8 cellular contexts compared by ENCODE assay signal in the genomic region with DNA sequence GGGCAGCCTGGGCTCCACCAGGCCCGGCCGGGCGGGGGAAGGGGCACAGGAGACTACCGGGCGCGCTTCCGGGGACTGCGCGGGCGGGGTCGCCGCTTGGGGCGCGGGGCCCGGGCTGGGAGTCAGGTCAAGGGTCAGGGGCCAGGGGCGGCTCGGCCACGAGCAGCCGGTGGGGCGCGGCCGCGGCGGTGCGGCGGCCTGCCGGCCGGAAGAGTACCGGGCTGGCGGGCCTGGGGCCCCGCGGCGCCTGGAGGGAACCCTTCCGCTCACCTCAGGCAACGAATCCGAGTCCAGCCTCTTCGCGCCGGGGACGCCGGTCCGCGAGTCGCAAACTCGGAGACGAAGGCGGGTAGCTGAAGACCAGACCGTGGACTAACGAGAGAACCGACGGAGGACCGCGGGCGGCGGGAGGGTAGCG. TPM values are rescaled to one million over a fixed set of nuclear protein-coding genes. Genes with fewer than 3 reads are reported as not detected.
DNase-seq lines count a peak whose midpoint lies in the region; ATAC-seq and TF ChIP-seq lines count a peak whose summit lies in the region.

No MANE protein-coding gene starts in this region.

- H3K4me3 Mint-ChIP-seq in WTC11 (peak overlapping the region; percentile 97), mesothelial cell of epicardium (peak overlapping the region; percentile 92)

- H3K36me3 Mint-ChIP-seq in WTC11 (peaks cover 4% of the 10 kb centered on the region; the same call in 1 of the 2 replicates), mesothelial cell of epicardium (no peaks in the 10 kb centered on the region)

- 0% methylated on average over 56 of the region's 56 CpGs for WGBS in ectodermal cell, 2 experiments

- POLR2A ChIA-PET in A673 (lab: Charles Lee; ENCODE audit: low non-redundant PET), result interaction anchor here (0.8 kb wide), 1 partner anchor 318 kb away, joined by 4 read pairs; the partner anchor contains the start of gene QRICH1
- POLR2A ChIA-PET in WTC11 (lab: Charles Lee), result interaction anchor here (0.6 to 2.2 kb wide), 7 partner anchors 11 to 1750 kb away, joined by 3 to 16 read pairs (median 5); partner anchors contain the start of genes NICN1, QRICH1 and USP4

- H3K27me3 Mint-ChIP-seq in WTC11 (ENCODE audit: low read depth) (no peaks in the 10 kb centered on the region), mesothelial cell of epicardium (ENCODE audit: low read depth) (no peaks in the 10 kb centered on the region)

- H3K27me3 ChIP-seq in A673 (replicated peaks; ENCODE audit: insufficient read depth, low read depth, low read length, poor library complexity) (no peaks in the 10 kb centered on the region), ectodermal cell (ENCODE audit: control insufficient read depth, insufficient read depth, low read length, poor library complexity, severe bottlenecking) (no peaks in the 10 kb centered on the region)

- ATAC-seq in GM19035 (IDR thresholded peaks at IDR 0.05; ENCODE audit: unreplicated experiment) (peak; percentile 36), HG03280 (IDR thresholded peaks at IDR 0.05; ENCODE audit: unreplicated experiment) (peak; percentile 28), WTC11 (peak; percentile 25)
- ATAC-seq in stimulated activated naive CD8-positive, alpha-beta T cell treated with anti-CD3 and anti-CD28 coated beads, Interleukin-15, Interleukin-2, amounts not matched to agents 100 U/mL and 50 U/mL, for 24 hours, result peak; percentile 19

- TF ChIP-seq CTCF in A673 (conservative IDR thresholded peaks at IDR 0.05; ENCODE audit: low read depth, low read length) (no peak), WTC11 (IDR thresholded peaks at IDR 0.05) (no peak), mesothelial cell of epicardium (IDR thresholded peaks at IDR 0.05; ENCODE audit: unreplicated experiment) (no peak)

- H3K36me3 ChIP-seq in A673 (ENCODE audit: insufficient read depth, low read length, poor library complexity, severe bottlenecking) (no peaks in the 10 kb centered on the region), ectodermal cell (ENCODE audit: control insufficient read depth, insufficient read depth, low read length) (no peaks in the 10 kb centered on the region)

- H3K27ac Mint-ChIP-seq in WTC11 (no peak overlapping the region; the same call in 1 of the 2 replicates), mesothelial cell of epicardium (peak overlapping the region; percentile 91)

- H3K9me3 Mint-ChIP-seq in WTC11, result no peaks in the 10 kb centered on the region
- H3K9me3 Mint-ChIP-seq in mesothelial cell of epicardium, result no peaks in the 10 kb centered on the region

- peaks cover 40% of the 10 kb centered on the region for H3K4me1 Mint-ChIP-seq in WTC11
- peaks cover 39% of the 10 kb centered on the region for H3K4me1 Mint-ChIP-seq in mesothelial cell of epicardium

- DNase-seq in A673 (ENCODE audit: low spot score) (no peak), WTC11 (ENCODE audit: low spot score) (peak; percentile 66), mesothelial cell of epicardium (ENCODE audit: low spot score in 2 of 2, unreplicated experiment in 2 of 2) (peak; percentile 35 to 69), ureter (ENCODE audit: low spot score) (no peak)
- peak; percentile 69 for DNase-seq in stimulated activated naive CD8-positive, alpha-beta T cell treated with anti-CD3 and anti-CD28 coated beads, Interleukin-15, Interleukin-2, amounts not matched to agents 100 U/mL and 50 U/mL, for 24 hours

- H3K4me1 ChIP-seq in A673 (ENCODE audit: insufficient read depth, low read length, poor library complexity, severe bottlenecking) (no peaks in the 10 kb centered on the region), ectodermal cell (ENCODE audit: control insufficient read depth, insufficient read depth, low read length) (peaks cover 5% of the 10 kb centered on the region)

- H3K27ac ChIP-seq in A673 (ENCODE audit: low read depth, low read length, poor library complexity, severe bottlenecking) (peak overlapping the region; percentile 91), ectodermal cell (ENCODE audit: insufficient read depth, low read depth, low read length, poor library complexity, severe bottlenecking) (peak overlapping the region; percentile 90)

- H3K9me3 ChIP-seq in A673 (ENCODE audit: low read depth, low read length, poor library complexity, severe bottlenecking) (no peaks in the 10 kb centered on the region), ectodermal cell (ENCODE audit: control insufficient read depth, low read length) (no peaks in the 10 kb centered on the region)

- BruUV-seq in A673 (replicated peaks; lab: Mats Ljungman, UMichigan), result no TSS peak

- peak overlapping the region; percentile 84 for H3K4me3 ChIP-seq in A673 (ENCODE audit: low read depth, low read length, poor library complexity, severe bottlenecking)
- H3K4me3 ChIP-seq in ectodermal cell (ENCODE audit: insufficient read depth, low read depth, low read length), result peak overlapping the region; percentile 72

- CTCF ChIA-PET in A673 (lab: Charles Lee), result no interaction called here
- CTCF ChIA-PET in WTC11 (lab: Charles Lee), result interaction anchor here (0.8 to 2.3 kb wide), 6 partner anchors 11 to 240 kb away, joined by 3 to 15 read pairs (median 5); partner anchors contain the start of genes AMT, KLHDC8B and USP4

- intact Hi-C loops in A673 (cut with micrococcal nuclease; ENCODE audit: unreplicated experiment), result loop anchor here (10.0 kb wide), 1 partner anchor 57 kb away; the partner anchor contains the start of gene GPX1

TF ChIP-seq in WTC11, 78 proteins besides CTCF, POLR2A, EP300 and RAD21 (continues in another document):
- TF ChIP-seq, protein P1, sequence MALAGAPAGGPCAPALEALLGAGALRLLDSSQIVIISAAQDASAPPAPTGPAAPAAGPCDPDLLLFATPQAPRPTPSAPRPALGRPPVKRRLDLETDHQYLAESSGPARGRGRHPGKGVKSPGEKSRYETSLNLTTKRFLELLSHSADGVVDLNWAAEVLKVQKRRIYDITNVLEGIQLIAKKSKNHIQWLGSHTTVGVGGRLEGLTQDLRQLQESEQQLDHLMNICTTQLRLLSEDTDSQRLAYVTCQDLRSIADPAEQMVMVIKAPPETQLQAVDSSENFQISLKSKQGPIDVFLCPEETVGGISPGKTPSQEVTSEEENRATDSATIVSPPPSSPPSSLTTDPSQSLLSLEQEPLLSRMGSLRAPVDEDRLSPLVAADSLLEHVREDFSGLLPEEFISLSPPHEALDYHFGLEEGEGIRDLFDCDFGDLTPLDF (CRISPR knock-in tag; IDR thresholded peaks at IDR 0.05), result no peak
- TF ChIP-seq JUN (CRISPR knock-in tag; IDR thresholded peaks at IDR 0.05) (no peak), NR2C2 (CRISPR knock-in tag; IDR thresholded peaks at IDR 0.05) (peak; percentile 56; the same call in 1 of the 2 replicates), NFATC4 (CRISPR knock-in tag; IDR thresholded peaks at IDR 0.05) (no peak), CREM (CRISPR knock-in tag; IDR thresholded peaks at IDR 0.05) (0 out of 2 replicates have a peak, but pooled peaks have one; percentile 43), ZNF317 (CRISPR knock-in tag; IDR thresholded peaks at IDR 0.05; ENCODE audit: borderline replicate concordance, low read depth) (no peak), ZBTB21 (CRISPR knock-in tag; IDR thresholded peaks at IDR 0.05; ENCODE audit: borderline replicate concordance) (no peak), FOXJ3 (CRISPR knock-in tag; IDR thresholded peaks at IDR 0.05; ENCODE audit: borderline replicate concordance) (no peak)

RNA-seq across cellular contexts. Expression of gene RHOA, which starts 0.2 kb away (rescaled TPM):
- total RNA-seq in A673 (2021), result 194 and 198 TPM in 2 replicates
- 367 to 398 TPM (median 389 TPM) in 3 replicates for total RNA-seq in WTC11 (2021)
- 397 TPM for polyA plus RNA-seq in ectodermal cell (2013, experiment 1 of 4)
- 402 TPM for polyA plus RNA-seq in ectodermal cell (2013, experiment 2 of 4)
- 357 TPM for polyA plus RNA-seq in ectodermal cell (2013, experiment 3 of 4)
- 410 TPM for polyA plus RNA-seq in ectodermal cell (2013, experiment 4 of 4)
- total RNA-seq in mesothelial cell of epicardium, result 248 to 261 TPM (median 250 TPM) in 3 replicates
- total RNA-seq in ureter, result 379 TPM

RNA-seq across cellular contexts. Expression of gene TCTA, which starts 0.7 kb away (rescaled TPM):
- total RNA-seq in A673 (2021), result 11.6 and 12.0 TPM in 2 replicates
- total RNA-seq in WTC11 (2021), result 10.1 to 11.9 TPM (median 11.5 TPM) in 3 replicates
- polyA plus RNA-seq in ectodermal cell (2013, experiment 1 of 4), result 10.3 TPM
- polyA plus RNA-seq in ectodermal cell (2013, experiment 2 of 4), result 9.6 TPM
- 8.5 TPM for polyA plus RNA-seq in ectodermal cell (2013, experiment 3 of 4)
- polyA plus RNA-seq in ectodermal cell (2013, experiment 4 of 4), result 9.7 TPM
- 13.7 to 15.8 TPM (median 13.9 TPM) in 3 replicates for total RNA-seq in mesothelial cell of epicardium
- 37.1 TPM for total RNA-seq in ureter

RNA-seq across cellular contexts. Expression of gene AMT, which starts 10.7 kb away (rescaled TPM):
- 1.3 and 2.1 TPM in 2 replicates for total RNA-seq in A673 (2021)
- 54.6 to 66.6 TPM (median 57.8 TPM) in 3 replicates for total RNA-seq in WTC11 (2021)
- 27.6 TPM for polyA plus RNA-seq in ectodermal cell (2013, experiment 1 of 4)
- polyA plus RNA-seq in ectodermal cell (2013, experiment 2 of 4), result 24.0 TPM
- 29.3 TPM for polyA plus RNA-seq in ectodermal cell (2013, experiment 3 of 4)
- 24.2 TPM for polyA plus RNA-seq in ectodermal cell (2013, experiment 4 of 4)
- total RNA-seq in mesothelial cell of epicardium, result 30.3 to 33.4 TPM (median 33.0 TPM) in 3 replicates
- 29.1 TPM for total RNA-seq in ureter

RNA-seq across cellular contexts. Expression of gene NICN1, which starts 17.6 kb away (rescaled TPM):
- 2.9 and 6.8 TPM in 2 replicates for total RNA-seq in A673 (2021)
- total RNA-seq in WTC11 (2021), result 11.0 to 12.7 TPM (median 11.5 TPM) in 3 replicates
- 16.7 TPM for polyA plus RNA-seq in ectodermal cell (2013, experiment 1 of 4)
- polyA plus RNA-seq in ectodermal cell (2013, experiment 2 of 4), result 24.1 TPM
- polyA plus RNA-seq in ectodermal cell (2013, experiment 3 of 4), result 18.9 TPM
- 17.8 TPM for polyA plus RNA-seq in ectodermal cell (2013, experiment 4 of 4)
- total RNA-seq in mesothelial cell of epicardium, result 29.3 to 34.4 TPM (median 31.9 TPM) in 3 replicates
- total RNA-seq in ureter, result 27.4 TPM

RNA-seq across cellular contexts. Expression of gene GPX1, which starts 53.4 kb away (rescaled TPM):
- total RNA-seq in A673 (2021) (122 and 128 TPM in 2 replicates), WTC11 (2021) (305 to 323 TPM (median 321 TPM) in 3 replicates), mesothelial cell of epicardium (97.9 to 108 TPM (median 98.7 TPM) in 3 replicates), ureter (270 TPM)
- 195 TPM for polyA plus RNA-seq in ectodermal cell (2013, experiment 1 of 4)
- polyA plus RNA-seq in ectodermal cell (2013, experiment 2 of 4), result 179 TPM
- 139 TPM for polyA plus RNA-seq in ectodermal cell (2013, experiment 3 of 4)
- polyA plus RNA-seq in ectodermal cell (2013, experiment 4 of 4), result 137 TPM

Comparison
In these comparisons a context has a peak if more than half of its experiments do, and no peak if none do; other contexts are left out.
1. DNase-seq: peak in WTC11 (single experiment), mesothelial cell of epicardium (2 of 2) and stimulated activated naive CD8-positive, alpha-beta T cell treated with anti-CD3 and anti-CD28 coated beads, Interleukin-15, Interleukin-2, amounts not matched to agents 100 U/mL and 50 U/mL, for 24 hours (single experiment); none in A673 (single experiment) and ureter (single experiment).
2. Peak in every context shown above with its lines, with median percentiles within 50 percentile points of each other: ATAC-seq.